In genomic region chr18:12420831-12421421, GRCh38 we compare ENCODE assay signal across 1 cellular context.
TF ChIP-seq lines count a peak whose summit lies in the region.

No MANE protein-coding gene starts in this region.

TF ChIP-seq in HepG2, 621 proteins besides CTCF, POLR2A, EP300 and RAD21 (continued from another document and continues in another):
- TF ChIP-seq UBTF (CRISPR knock-in tag; IDR thresholded peaks at IDR 0.05), result peak; percentile 81
- no peak for TF ChIP-seq STAT5B (CRISPR knock-in tag; IDR thresholded peaks at IDR 0.05)
- TF ChIP-seq ZNF180 (CRISPR knock-in tag; IDR thresholded peaks at IDR 0.05; ENCODE audit: borderline replicate concordance, low read depth), result no peak
- TF ChIP-seq NCOR1 (IDR thresholded peaks at IDR 0.05; ENCODE audit: borderline replicate concordance, low read length), result no peak
- TF ChIP-seq ZNF687 (CRISPR knock-in tag; IDR thresholded peaks at IDR 0.05), result peak; percentile 81
- no peak for TF ChIP-seq SNAPC4 (CRISPR knock-in tag; IDR thresholded peaks at IDR 0.05)
- 0 out of 2 replicates have a peak, but pooled peaks have one; percentile 26 for TF ChIP-seq ZNF280D (CRISPR knock-in tag; IDR thresholded peaks at IDR 0.05)
- peak; percentile 71 for TF ChIP-seq ZGPAT (CRISPR knock-in tag; IDR thresholded peaks at IDR 0.05)
- TF ChIP-seq ZNF670 (CRISPR knock-in tag; IDR thresholded peaks at IDR 0.05; ENCODE audit: borderline replicate concordance), result peak; percentile 33; the same call in 1 of the 2 replicates
- peak; percentile 49; the same call in 1 of the 2 replicates for TF ChIP-seq ZNF564 (CRISPR knock-in tag; IDR thresholded peaks at IDR 0.05)
- TF ChIP-seq ZNF749 (CRISPR knock-in tag; IDR thresholded peaks at IDR 0.05; ENCODE audit: borderline replicate concordance), result no peak
- no peak for TF ChIP-seq ZNF24 (IDR thresholded peaks at IDR 0.05)
- peak; percentile 47 for TF ChIP-seq TEAD3 (CRISPR knock-in tag; optimal IDR thresholded peaks at IDR 0.05; ENCODE audit: borderline replicate concordance)
- peak; percentile 47; the same call in 1 of the 2 replicates for TF ChIP-seq TBX2 (CRISPR knock-in tag; IDR thresholded peaks at IDR 0.05; ENCODE audit: borderline replicate concordance)
- TF ChIP-seq ZNF280B (CRISPR knock-in tag; IDR thresholded peaks at IDR 0.05; ENCODE audit: borderline replicate concordance), result no peak
- peak; percentile 61 for TF ChIP-seq AGO1 (IDR thresholded peaks at IDR 0.05; ENCODE audit: low read depth, low read length, poor library complexity, severe bottlenecking)
- TF ChIP-seq U2AF1 (optimal IDR thresholded peaks at IDR 0.05; ENCODE audit: low read depth, low read length), result no peak
- TF ChIP-seq PHF5A (CRISPR knock-in tag; IDR thresholded peaks at IDR 0.05; ENCODE audit: low read depth, unreplicated experiment), result no peak
- TF ChIP-seq ZBTB49 (CRISPR knock-in tag; IDR thresholded peaks at IDR 0.05; ENCODE audit: borderline replicate concordance), result no peak
- TF ChIP-seq ZNF296 (CRISPR knock-in tag; conservative IDR thresholded peaks at IDR 0.05), result no peak
- TF ChIP-seq ZNF639 (CRISPR knock-in tag; conservative IDR thresholded peaks at IDR 0.05), result 0 out of 2 replicates have a peak, but pooled peaks have one; percentile 19
- no peak for TF ChIP-seq SYNCRIP (IDR thresholded peaks at IDR 0.05; ENCODE audit: insufficient read depth, low read depth, low read length)
- no peak for TF ChIP-seq GTF2F1 (IDR thresholded peaks at IDR 0.05; ENCODE audit: low read length)
- no peak for TF ChIP-seq ZNF496 (CRISPR knock-in tag; IDR thresholded peaks at IDR 0.05; ENCODE audit: insufficient replicate concordance)
- TF ChIP-seq THAP8 (CRISPR knock-in tag; IDR thresholded peaks at IDR 0.05; ENCODE audit: borderline replicate concordance), result peak; percentile 79; the same call in 1 of the 2 replicates
- no peak for TF ChIP-seq E2F5 (CRISPR knock-in tag; conservative IDR thresholded peaks at IDR 0.05)
